In the genomic region with DNA sequence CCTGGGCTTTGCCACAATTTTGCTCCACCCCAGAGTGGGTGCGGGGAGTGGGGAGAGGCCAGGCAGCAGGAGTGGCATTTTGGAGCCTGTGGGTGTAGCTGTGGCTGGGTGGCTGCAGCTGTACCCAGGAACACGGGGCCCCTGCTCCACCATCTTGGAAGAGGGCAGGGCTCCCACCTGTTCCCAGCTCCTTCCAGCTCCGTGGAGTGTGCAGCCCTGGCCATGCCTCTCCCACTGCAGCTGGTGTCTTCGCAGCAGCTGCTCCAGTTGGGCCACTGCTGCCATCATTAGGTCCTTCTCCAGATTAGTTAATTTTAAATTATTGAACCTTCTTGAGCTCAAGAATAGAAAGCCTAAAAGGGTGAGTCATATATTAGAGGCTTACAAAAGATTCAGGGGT, we compare ENCODE assay signal across 16 cellular contexts. TPM values are rescaled to one million over a fixed set of nuclear protein-coding genes. Genes with fewer than 3 reads are reported as not detected.
DNase-seq lines count a peak whose midpoint lies in the region; ATAC-seq and TF ChIP-seq lines count a peak whose summit lies in the region.
"Had no signal": no experiment of that assay in that cellular context is flagged by ENCODE, and none has a peak within 500 bp of the region (broad histone marks: within the 10 kb centered on the region; RNA-seq: fewer than 3 reads in every experiment).

No MANE protein-coding gene starts in this region.

- H3F3A ChIP-seq in GM23338 (replicated peaks; ENCODE audit: low read depth), result no peaks in the 10 kb centered on the region

- no peaks in the 10 kb centered on the region for H3K9me3 ChIP-seq in DND-41 (ENCODE audit: insufficient read depth, low read length, severe bottlenecking)
- H3K9me3 ChIP-seq in psoas muscle, result no peaks in the 10 kb centered on the region
- H3K9me3 ChIP-seq: Caco-2 had no signal

- peaks cover 21% of the 10 kb centered on the region for H3K9me3 Mint-ChIP-seq in GM23338
- H3K9me3 Mint-ChIP-seq: CD8-positive, alpha-beta memory T cell had no signal

- H3K79me2 ChIP-seq in DND-41 (ENCODE audit: insufficient read depth, low read length) (peaks cover 29% of the 10 kb centered on the region), GM23338 (replicated peaks; ENCODE audit: insufficient read depth) (peaks cover 46% of the 10 kb centered on the region)

- DNase-seq in DND-41 (no peak), NCI-H524 treated with DMSO at 0.1 percent for 48 hours (lab: John Stamatoyannopoulos, UW) (peak; percentile 32), myocyte (ENCODE audit: low read depth) (peak; percentile 95), psoas muscle (no peak), HEK293T (ENCODE audit: extremely low spot score) (no peak), GM23338 (ENCODE audit: low spot score) (no peak)
- DNase-seq: 8988T; AML-193; Caco-2; CD8-positive, alpha-beta memory T cell; DMS53; H7; KBM-7 had no signal

- POLR2A ChIA-PET in HEK293T (lab: Yijun Ruan, JAX), result no interaction called here

- intact Hi-C loops in psoas muscle (cut with DNase I), result no loop called here

- WGBS in psoas muscle, 3 donors, result 60 to 75% (median 62%) methylated on average over 4 of the region's 4 CpGs

- CTCF ChIA-PET in HEK293T (lab: Yijun Ruan, JAX), result no interaction called here

- H2AFZ ChIP-seq in DND-41 (ENCODE audit: low read depth, low read length), result no peak overlapping the region
- H2AFZ ChIP-seq in GM23338, result no peak overlapping the region

- H3K27me3 ChIP-seq in DND-41 (ENCODE audit: insufficient read depth, low read length, poor library complexity), result no peaks in the 10 kb centered on the region
- H3K27me3 ChIP-seq in psoas muscle (ENCODE audit: insufficient read depth in 3 of 3, low read length in 2 of 3), result no peaks in the 10 kb centered on the region
- H3K27me3 ChIP-seq in GM23338 (ENCODE audit: insufficient read depth), result no peaks in the 10 kb centered on the region
- H3K27me3 ChIP-seq: BLaER1 had no signal

- no peaks in the 10 kb centered on the region for H3K9me2 ChIP-seq in GM23338 (ENCODE audit: insufficient read depth)

- H3K36me3 ChIP-seq in DND-41 (ENCODE audit: insufficient read depth, low read length) (peaks cover 13% of the 10 kb centered on the region; the same call in 1 of the 2 replicates), psoas muscle (ENCODE audit: insufficient read depth in 1 of 2, low read depth in 1 of 2) (no peaks in the 10 kb centered on the region), GM23338 (ENCODE audit: insufficient read depth) (no peaks in the 10 kb centered on the region)

- TF ChIP-seq CTCF in DND-41 (IDR thresholded peaks at IDR 0.05; ENCODE audit: borderline replicate concordance, extremely low read depth, low read length, poor library complexity, severe bottlenecking) (no peak), psoas muscle (IDR thresholded peaks at IDR 0.05) (no peak), GM23338 (conservative IDR thresholded peaks at IDR 0.05; ENCODE audit: low read depth in 2 of 2) (no peak)

- H3K27ac ChIP-seq in DND-41 (ENCODE audit: low read length), result no peak overlapping the region
- no peak overlapping the region for H3K27ac ChIP-seq in psoas muscle
- H3K27ac ChIP-seq in GM23338 (ENCODE audit: low read depth), result no peak overlapping the region
- H3K27ac ChIP-seq: BLaER1, HL-60 had no signal

- no peak overlapping the region for H3K4me3 ChIP-seq in DND-41 (ENCODE audit: low read depth in 1 of 2, low read length in 2 of 2)
- H3K4me3 ChIP-seq in psoas muscle, result no peak overlapping the region
- no peak overlapping the region for H3K4me3 ChIP-seq in GM23338
- H3K4me3 ChIP-seq: BLaER1 had no signal

- H3K4me1 ChIP-seq in DND-41 (ENCODE audit: insufficient read depth, low read length) (peaks cover 11% of the 10 kb centered on the region), psoas muscle (peaks cover 26% of the 10 kb centered on the region), GM23338 (ENCODE audit: insufficient read depth) (peaks cover 4% of the 10 kb centered on the region; the same call in 1 of the 2 replicates)
- H3K4me1 ChIP-seq: Caco-2 had no signal

- H4K20me1 ChIP-seq in DND-41 (ENCODE audit: insufficient read depth, low read length), result peaks cover 17% of the 10 kb centered on the region; the same call in 1 of the 2 replicates
- no peaks in the 10 kb centered on the region for H4K20me1 ChIP-seq in GM23338 (replicated peaks; ENCODE audit: insufficient read depth)

- H3K27ac Mint-ChIP-seq in GM23338, result no peak overlapping the region
- H3K27ac Mint-ChIP-seq: CD8-positive, alpha-beta memory T cell had no signal

- ATAC-seq in DND-41 (ENCODE audit: insufficient read depth, low read depth), result 0 out of 3 replicates have a peak, but pooled peaks have one; percentile 12
- ATAC-seq in psoas muscle, result peak in 3 of 4 donors; percentile 22 to 37 (median 24)
- no peak for ATAC-seq in GM23338
- no peak for ATAC-seq in HG03378 (IDR thresholded peaks at IDR 0.05; ENCODE audit: unreplicated experiment)

- H3K4me3 Mint-ChIP-seq in GM23338, result no peak overlapping the region
- H3K4me3 Mint-ChIP-seq: CD8-positive, alpha-beta memory T cell had no signal

- no peak overlapping the region for H3K9ac ChIP-seq in DND-41 (ENCODE audit: low read depth, low read length)
- H3K9ac ChIP-seq: BLaER1 had no signal

- H3K36me3 Mint-ChIP-seq in GM23338 (ENCODE audit: low read depth), result peaks cover 34% of the 10 kb centered on the region; the same call in 2 of the 3 replicates

- H3K4me2 ChIP-seq in DND-41 (ENCODE audit: insufficient read depth, low read length) (no peak overlapping the region), GM23338 (no peak overlapping the region)
- H3K4me2 ChIP-seq: BLaER1 had no signal

- peaks cover 11% of the 10 kb centered on the region for H3K4me1 Mint-ChIP-seq in GM23338

- peaks cover 7% of the 10 kb centered on the region for H3K27me3 Mint-ChIP-seq in GM23338 (ENCODE audit: insufficient read depth, low read depth, poor library complexity)
- H3K27me3 Mint-ChIP-seq: CD8-positive, alpha-beta memory T cell had no signal

TF ChIP-seq in HEK293T, 16 proteins besides CTCF, POLR2A, EP300 and RAD21:
- TF ChIP-seq ELF4 (IDR thresholded peaks at IDR 0.05) (no peak), L3MBTL2 (conservative IDR thresholded peaks at IDR 0.05) (no peak), TARDBP (IDR thresholded peaks at IDR 0.05) (no peak), ZNF384 (IDR thresholded peaks at IDR 0.05) (no peak), CTBP1 (IDR thresholded peaks at IDR 0.05; ENCODE audit: borderline replicate concordance) (no peak), FOXM1 (IDR thresholded peaks at IDR 0.05; ENCODE audit: borderline replicate concordance) (no peak), BHLHE40 (IDR thresholded peaks at IDR 0.05; ENCODE audit: borderline replicate concordance) (no peak), LEF1 (IDR thresholded peaks at IDR 0.05; ENCODE audit: borderline replicate concordance) (no peak), SP1 (IDR thresholded peaks at IDR 0.05) (no peak), FOXK2 (IDR thresholded peaks at IDR 0.05) (no peak), FOXA1 (IDR thresholded peaks at IDR 0.05) (no peak), NFRKB (IDR thresholded peaks at IDR 0.05) (no peak), SUZ12 (IDR thresholded peaks at IDR 0.05) (no peak), ARNT (IDR thresholded peaks at IDR 0.05) (no peak)
- TF ChIP-seq, protein P1, sequence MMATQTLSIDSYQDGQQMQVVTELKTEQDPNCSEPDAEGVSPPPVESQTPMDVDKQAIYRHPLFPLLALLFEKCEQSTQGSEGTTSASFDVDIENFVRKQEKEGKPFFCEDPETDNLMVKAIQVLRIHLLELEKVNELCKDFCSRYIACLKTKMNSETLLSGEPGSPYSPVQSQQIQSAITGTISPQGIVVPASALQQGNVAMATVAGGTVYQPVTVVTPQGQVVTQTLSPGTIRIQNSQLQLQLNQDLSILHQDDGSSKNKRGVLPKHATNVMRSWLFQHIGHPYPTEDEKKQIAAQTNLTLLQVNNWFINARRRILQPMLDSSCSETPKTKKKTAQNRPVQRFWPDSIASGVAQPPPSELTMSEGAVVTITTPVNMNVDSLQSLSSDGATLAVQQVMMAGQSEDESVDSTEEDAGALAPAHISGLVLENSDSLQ (IDR thresholded peaks at IDR 0.05), result no peak
TF ChIP-seq in HEK293T: peak in this region for 0.

TF ChIP-seq in GM23338, 12 proteins besides CTCF, POLR2A, EP300 and RAD21 (continues in another document):
- TF ChIP-seq, protein P2, sequence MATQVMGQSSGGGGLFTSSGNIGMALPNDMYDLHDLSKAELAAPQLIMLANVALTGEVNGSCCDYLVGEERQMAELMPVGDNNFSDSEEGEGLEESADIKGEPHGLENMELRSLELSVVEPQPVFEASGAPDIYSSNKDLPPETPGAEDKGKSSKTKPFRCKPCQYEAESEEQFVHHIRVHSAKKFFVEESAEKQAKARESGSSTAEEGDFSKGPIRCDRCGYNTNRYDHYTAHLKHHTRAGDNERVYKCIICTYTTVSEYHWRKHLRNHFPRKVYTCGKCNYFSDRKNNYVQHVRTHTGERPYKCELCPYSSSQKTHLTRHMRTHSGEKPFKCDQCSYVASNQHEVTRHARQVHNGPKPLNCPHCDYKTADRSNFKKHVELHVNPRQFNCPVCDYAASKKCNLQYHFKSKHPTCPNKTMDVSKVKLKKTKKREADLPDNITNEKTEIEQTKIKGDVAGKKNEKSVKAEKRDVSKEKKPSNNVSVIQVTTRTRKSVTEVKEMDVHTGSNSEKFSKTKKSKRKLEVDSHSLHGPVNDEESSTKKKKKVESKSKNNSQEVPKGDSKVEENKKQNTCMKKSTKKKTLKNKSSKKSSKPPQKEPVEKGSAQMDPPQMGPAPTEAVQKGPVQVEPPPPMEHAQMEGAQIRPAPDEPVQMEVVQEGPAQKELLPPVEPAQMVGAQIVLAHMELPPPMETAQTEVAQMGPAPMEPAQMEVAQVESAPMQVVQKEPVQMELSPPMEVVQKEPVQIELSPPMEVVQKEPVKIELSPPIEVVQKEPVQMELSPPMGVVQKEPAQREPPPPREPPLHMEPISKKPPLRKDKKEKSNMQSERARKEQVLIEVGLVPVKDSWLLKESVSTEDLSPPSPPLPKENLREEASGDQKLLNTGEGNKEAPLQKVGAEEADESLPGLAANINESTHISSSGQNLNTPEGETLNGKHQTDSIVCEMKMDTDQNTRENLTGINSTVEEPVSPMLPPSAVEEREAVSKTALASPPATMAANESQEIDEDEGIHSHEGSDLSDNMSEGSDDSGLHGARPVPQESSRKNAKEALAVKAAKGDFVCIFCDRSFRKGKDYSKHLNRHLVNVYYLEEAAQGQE (IDR thresholded peaks at IDR 0.05; ENCODE audit: unreplicated experiment), result no peak
- TF ChIP-seq ZNF331 (CRISPR knock-in tag; IDR thresholded peaks at IDR 0.05; ENCODE audit: low read depth) (no peak), CREB1 (CRISPR knock-in tag; IDR thresholded peaks at IDR 0.05; ENCODE audit: low read depth) (no peak), EZH2 (IDR thresholded peaks at IDR 0.05; ENCODE audit: low read depth, unreplicated experiment) (no peak)

RNA-seq across cellular contexts. Expression of a gene that starts 17.6 kb away (rescaled TPM):
- total RNA-seq in myocyte (55.3 and 56.6 TPM in 2 replicates), psoas muscle (10 to 100 TPM; 33.4 to 55.2 (median 43.3) TPM)
- polyA plus RNA-seq in myocyte (2012), result 23.9 TPM
- polyA plus RNA-seq in psoas muscle (10 to 100 TPM; 22.5 to 52.6 (median 48.8) TPM), GM23338 (2016; fragmentation: Nextera tagmentation; extraction: Ambion mirVana) (4.7 and 5.3 TPM in 2 replicates)
- total RNA-seq in GM23338 (2014; rRNA removed; shearing (Covaris generic)), result 19.9 and 22.5 TPM in 2 replicates

RNA-seq across cellular contexts. Expression of a gene that starts 38.6 kb away (rescaled TPM):
- total RNA-seq in myocyte (64.2 and 94.8 TPM in 2 replicates), psoas muscle (10 to 100 TPM; 16.5 to 36.0 (median 24.9) TPM)
- polyA plus RNA-seq in myocyte (2012), result 38.8 TPM
- polyA plus RNA-seq in psoas muscle (10 to 100 TPM; 13.5 to 23.4 (median 16.2) TPM), GM23338 (2016; fragmentation: Nextera tagmentation; extraction: Ambion mirVana) (11.2 TPM in 2 replicates)
- 49.7 and 57.6 TPM in 2 replicates for total RNA-seq in GM23338 (2014; rRNA removed; shearing (Covaris generic))

Comparison
In these comparisons a context has a peak if more than half of its experiments do, and no peak if none do; other contexts are left out.
1. ATAC-seq: peak in DND-41 (single experiment) and psoas muscle (3 of 4); none in GM23338 (single experiment) and HG03378 (single experiment).
2. DNase-seq: peak in NCI-H524 treated with DMSO at 0.1 percent for 48 hours (single experiment) and myocyte (single experiment); none in DND-41 (single experiment), psoas muscle (0 of 2), HEK293T (single experiment) and GM23338 (single experiment).